Comparison of ENCODE assay signal across 8 cellular contexts in the genomic region with DNA sequence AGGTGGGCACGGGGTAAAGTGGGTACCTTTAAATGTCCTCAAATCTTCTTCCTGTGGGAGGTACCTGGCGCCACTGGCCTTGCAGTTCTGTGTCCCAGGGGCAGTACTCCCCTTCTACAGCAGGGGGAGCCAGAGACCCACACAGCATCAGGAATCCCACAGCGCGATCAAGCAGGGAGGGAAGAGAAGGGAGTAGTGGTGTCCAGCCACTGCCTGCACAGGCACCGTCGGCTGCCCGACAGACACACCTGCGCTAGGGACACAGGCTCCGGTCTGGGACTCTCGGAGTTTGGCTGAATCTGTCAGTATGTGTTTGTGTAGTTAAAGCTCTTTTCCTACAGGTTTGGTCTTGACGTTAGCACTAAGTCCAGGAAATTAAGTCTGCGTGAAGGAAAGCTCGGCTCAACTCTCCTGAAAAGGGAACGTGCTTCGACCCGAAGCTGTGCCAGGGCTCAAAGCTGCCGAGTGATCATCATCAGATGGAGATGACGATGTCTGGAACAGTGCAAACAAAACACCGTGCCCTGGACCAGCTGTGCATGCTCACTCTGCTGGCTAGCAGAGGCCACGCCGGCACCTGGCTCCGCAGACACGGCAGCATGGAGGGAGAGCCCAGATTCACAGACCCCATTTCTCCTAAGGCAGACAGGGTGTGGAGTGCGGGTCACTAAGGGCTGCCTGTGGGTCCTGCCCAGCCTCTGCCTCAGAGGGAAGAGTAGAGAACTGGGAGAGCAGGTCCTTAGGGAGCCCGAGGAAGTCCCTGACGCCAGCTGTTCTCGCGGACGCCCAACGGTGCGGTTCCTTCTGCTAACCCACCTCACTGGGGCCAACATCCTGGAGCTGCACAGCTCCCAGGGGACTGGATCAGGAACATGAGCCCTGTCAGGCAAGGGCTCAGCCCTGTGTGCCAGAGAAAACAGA. TPM values are rescaled to one million over a fixed set of nuclear protein-coding genes. Genes with fewer than 3 reads are reported as not detected.
DNase-seq lines count a peak whose midpoint lies in the region; ATAC-seq and TF ChIP-seq lines count a peak whose summit lies in the region.

No MANE protein-coding gene starts in this region.

- peaks cover 51% of the 10 kb centered on the region for H3K36me3 ChIP-seq in SJSA1
- H3K36me3 ChIP-seq in gastroesophageal sphincter, result peaks cover 0 to 70% of the 10 kb centered on the region in 2 donors

- CTCF ChIA-PET in activated naive CD4-positive, alpha-beta T cell treated with anti-CD3 and anti-CD28 coated beads for 36 hours (lab: Charles Lee), result interaction anchor here (0.6 to 5.8 kb wide), 39 partner anchors 8 to 1028 kb away, joined by 3 to 96 read pairs (median 4); a partner anchor contains a TSS

- no peak for TF ChIP-seq POLR2A in gastroesophageal sphincter (IDR thresholded peaks at IDR 0.05)

- H3K4me1 ChIP-seq in SJSA1 (replicated peaks) (no peaks in the 10 kb centered on the region), gastroesophageal sphincter (peaks cover 0 to 47% (median 28%) of the 10 kb centered on the region in 3 donors)

- TF ChIP-seq EP300 in gastroesophageal sphincter (IDR thresholded peaks at IDR 0.05), result no peak

- TF ChIP-seq CTCF in gastroesophageal sphincter (IDR thresholded peaks at IDR 0.05), result peak in 3 of 4 experiments; percentile 99 to 100 (median 99)
- peak in 2 of 3 donors; percentile 85 to 93 for TF ChIP-seq CTCF in omental fat pad (IDR thresholded peaks at IDR 0.05)

- DNase-seq in SIG-M5 treated with dmso at 0.1 percent for 504 hours (lab: John Stamatoyannopoulos, UW; ENCODE audit: unreplicated experiment) (peak; percentile 19), SIG-M5 (lab: John Stamatoyannopoulos, UW) (no peak), LHCN-M2 (ENCODE audit: low read depth) (peak; percentile 69), SJSA1 (ENCODE audit: low read depth in 1 of 2, low spot score in 2 of 2) (peak; percentile 75 to 79), omental fat pad (ENCODE audit: low spot score) (peak; percentile 96), superior temporal gyrus (ENCODE audit: extremely low spot score) (peak; percentile 95)
- DNase-seq in activated naive CD4-positive, alpha-beta T cell treated with anti-CD3 and anti-CD28 coated beads for 36 hours, result peak; percentile 90

- intact Hi-C loops in activated naive CD4-positive, alpha-beta T cell treated with anti-CD3 and anti-CD28 coated beads for 36 hours (cut with micrococcal nuclease), result loop anchor here (1.0 to 2.0 kb wide), 4 partner anchors 171 to 272 kb away; no protein-coding TSS in a partner anchor

- H3K4me1 Mint-ChIP-seq in activated naive CD4-positive, alpha-beta T cell treated with anti-CD3 and anti-CD28 coated beads for 36 hours (ENCODE audit: low read depth), result peaks cover 3% of the 10 kb centered on the region

- H3K4me3 ChIP-seq in SJSA1 (no peak overlapping the region), gastroesophageal sphincter (no peak overlapping the region)

- no peaks in the 10 kb centered on the region for H3K27me3 Mint-ChIP-seq in activated naive CD4-positive, alpha-beta T cell treated with anti-CD3 and anti-CD28 coated beads for 36 hours (ENCODE audit: low read depth)

- H3K27ac ChIP-seq in SJSA1, result no peak overlapping the region
- peak overlapping the region; percentile 0 to 89 (median 85) for H3K27ac ChIP-seq in gastroesophageal sphincter

- ATAC-seq in gastroesophageal sphincter (peak; percentile 77), omental fat pad (ENCODE audit: low FRiP score) (peak; percentile 79)

- H3K27ac Mint-ChIP-seq in activated naive CD4-positive, alpha-beta T cell treated with anti-CD3 and anti-CD28 coated beads for 36 hours, result no peak overlapping the region

- no peaks in the 10 kb centered on the region for H3K9me3 Mint-ChIP-seq in activated naive CD4-positive, alpha-beta T cell treated with anti-CD3 and anti-CD28 coated beads for 36 hours

- peaks cover 2% of the 10 kb centered on the region for H3K36me3 Mint-ChIP-seq in activated naive CD4-positive, alpha-beta T cell treated with anti-CD3 and anti-CD28 coated beads for 36 hours (ENCODE audit: low read depth)

- H3K27me3 ChIP-seq in SJSA1 (replicated peaks) (no peaks in the 10 kb centered on the region), gastroesophageal sphincter (no peaks in the 10 kb centered on the region)

- WGBS in gastroesophageal sphincter (ENCODE audit: low coverage in 1 of 2), 2 donors, result 0 to 10% methylated on average over 2 of the region's 31 CpGs

- H3K9me3 ChIP-seq in SJSA1 (replicated peaks) (no peaks in the 10 kb centered on the region), gastroesophageal sphincter (no peaks in the 10 kb centered on the region)

- no peak overlapping the region for H3K4me3 Mint-ChIP-seq in activated naive CD4-positive, alpha-beta T cell treated with anti-CD3 and anti-CD28 coated beads for 36 hours

RNA-seq across cellular contexts. Expression of a gene that starts 56.0 kb away (rescaled TPM):
- total RNA-seq in LHCN-M2 (2014; rRNA removed) (26.7 and 32.3 TPM in 2 replicates), gastroesophageal sphincter (10 to 100 TPM in 3 of 4 donors, 1 to 10 TPM in 1; 5.9 to 34.5 (median 21.4) TPM), omental fat pad (10 to 100 TPM; 34.4 to 43.0 (median 37.2) TPM)
- 30.2 TPM for polyA plus RNA-seq in LHCN-M2 (2012)
- total RNA-seq in SJSA1 (2014; rRNA removed; shearing (Covaris generic)), result 27.0 and 47.4 TPM in 2 replicates
- total RNA-seq in activated naive CD4-positive, alpha-beta T cell treated with anti-CD3 and anti-CD28 coated beads for 36 hours, result 10 to 100 TPM; 53.0 to 63.7 TPM
